8 cellular contexts compared by ENCODE assay signal in the genomic region with DNA sequence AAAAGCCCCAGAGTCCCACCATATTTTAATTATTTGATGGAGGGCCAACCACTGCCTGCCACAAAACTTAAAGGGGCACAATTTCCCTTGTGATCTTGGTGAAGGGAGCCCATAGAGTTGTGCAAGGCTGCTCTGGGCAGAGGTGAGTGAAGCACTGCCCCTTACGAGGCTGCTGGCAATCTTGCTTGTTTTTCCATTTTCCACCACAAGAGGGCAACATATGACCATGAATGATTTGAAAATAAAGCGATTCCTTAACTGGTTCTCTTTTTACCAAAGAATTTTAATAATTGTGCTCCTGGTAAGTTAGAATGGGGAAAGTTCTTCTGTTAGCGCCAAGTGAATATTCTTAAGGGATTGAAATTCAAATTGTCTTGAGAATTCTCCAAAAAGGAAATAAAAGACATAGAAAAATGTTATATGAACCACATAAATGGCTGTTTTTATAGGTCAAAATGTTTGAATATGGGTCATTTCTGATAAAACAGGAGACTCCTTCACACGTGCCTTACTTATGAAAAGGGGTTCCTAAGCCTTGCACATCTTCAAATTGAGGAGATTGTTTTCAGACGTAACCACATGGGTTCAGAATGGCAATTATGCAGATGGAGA. TPM values are rescaled to one million over a fixed set of nuclear protein-coding genes. Genes with fewer than 3 reads are reported as not detected.
DNase-seq lines count a peak whose midpoint lies in the region; ATAC-seq and TF ChIP-seq lines count a peak whose summit lies in the region.

No MANE protein-coding gene starts in this region.

- H3K36me3 ChIP-seq in NT2/D1 (ENCODE audit: insufficient read depth, insufficient read length, low read length) (peaks cover 5% of the 10 kb centered on the region), stomach (no peaks in the 10 kb centered on the region)
- no peaks in the 10 kb centered on the region for H3K36me3 ChIP-seq in naive thymus-derived CD4-positive, alpha-beta T cell (ENCODE audit: control insufficient read depth in 2 of 3, insufficient read depth in 3 of 3, low read length in 3 of 3)

- intact Hi-C loops in naive thymus-derived CD4-positive, alpha-beta T cell (cut with micrococcal nuclease): loop anchor here (1.0 to 10.0 kb wide), 8 partner anchors 35 to 630 kb away; a partner anchor contains a TSS
- intact Hi-C loops in stomach (cut with DNase I; ENCODE audit: low total_unique reads): loop anchor here (5.0 kb wide), 1 partner anchor 631 kb away; no protein-coding TSS in a partner anchor

- no peaks in the 10 kb centered on the region for H3K9me3 Mint-ChIP-seq in naive thymus-derived CD4-positive, alpha-beta T cell

- H3K4me3 ChIP-seq in AG04450 (ENCODE audit: low read depth, low read length) (no peak overlapping the region), NT2/D1 (ENCODE audit: insufficient read length, low read depth) (no peak overlapping the region), epithelial cell of esophagus (ENCODE audit: low read length) (no peak overlapping the region), stomach (no peak overlapping the region)
- no peak overlapping the region for H3K4me3 ChIP-seq in naive thymus-derived CD4-positive, alpha-beta T cell (ENCODE audit: low read length)

- peaks cover 4% of the 10 kb centered on the region for H3K4me1 ChIP-seq in NT2/D1 (ENCODE audit: insufficient read depth, insufficient read length)
- no peaks in the 10 kb centered on the region for H3K4me1 ChIP-seq in naive thymus-derived CD4-positive, alpha-beta T cell (ENCODE audit: control insufficient read depth in 2 of 2, insufficient read depth in 2 of 2, low read length in 2 of 2)
- H3K4me1 ChIP-seq in stomach: peaks cover 0 to 19% (median 14%) of the 10 kb centered on the region in 4 donors

- ATAC-seq in GM18511 (IDR thresholded peaks at IDR 0.05; ENCODE audit: unreplicated experiment): peak; percentile 65
- peak; percentile 88 for ATAC-seq in naive thymus-derived CD4-positive, alpha-beta T cell

- peaks cover 0 to 14% (median 5%) of the 10 kb centered on the region in 7 donors for H3K4me1 Mint-ChIP-seq in naive thymus-derived CD4-positive, alpha-beta T cell

- H3K27ac Mint-ChIP-seq in naive thymus-derived CD4-positive, alpha-beta T cell: no peak overlapping the region

- peaks cover 0 to 4% (median 0%) of the 10 kb centered on the region in 5 donors for H3K36me3 Mint-ChIP-seq in naive thymus-derived CD4-positive, alpha-beta T cell

- CTCF ChIA-PET in AG04450 (lab: Charles Lee): interaction anchor here (0.6 to 6.0 kb wide), 13 partner anchors 21 to 629 kb away, joined by 3 to 109 read pairs (median 4); no protein-coding TSS in a partner anchor
- CTCF ChIA-PET in naive thymus-derived CD4-positive, alpha-beta T cell (lab: Charles Lee): interaction anchor here (0.6 to 3.0 kb wide), 7 partner anchors 115 to 631 kb away, joined by 3 to 21 read pairs (median 10); no protein-coding TSS in a partner anchor

- no peak overlapping the region for H3K27ac ChIP-seq in AG04450 (ENCODE audit: low read depth, low read length)
- no peak overlapping the region for H3K27ac ChIP-seq in naive thymus-derived CD4-positive, alpha-beta T cell (ENCODE audit: low read depth, low read length)
- no peak overlapping the region for H3K27ac ChIP-seq in stomach

- no peaks in the 10 kb centered on the region for H3K9me3 ChIP-seq in AG04450 (ENCODE audit: control insufficient read depth, insufficient read depth, low read length)
- no peaks in the 10 kb centered on the region for H3K9me3 ChIP-seq in NT2/D1 (ENCODE audit: insufficient read depth, low read length)
- no peaks in the 10 kb centered on the region for H3K9me3 ChIP-seq in naive thymus-derived CD4-positive, alpha-beta T cell (ENCODE audit: control insufficient read depth in 2 of 3, low read length in 3 of 3)
- H3K9me3 ChIP-seq in stomach: no peaks in the 10 kb centered on the region

- H3K9ac ChIP-seq in NT2/D1 (ENCODE audit: insufficient read length, low read depth): no peak overlapping the region

- TF ChIP-seq CTCF in AG04450 (IDR thresholded peaks at IDR 0.05; ENCODE audit: low read depth, low read length) (peak; percentile 65), epithelial cell of esophagus (IDR thresholded peaks at IDR 0.05; ENCODE audit: insufficient read depth, low read depth, low read length, missing control alignments) (peak; percentile 56), stomach (IDR thresholded peaks at IDR 0.05) (peak in 6 of 7 experiments; percentile 11 to 87 (median 73))

- no peak overlapping the region for H3K4me3 Mint-ChIP-seq in naive thymus-derived CD4-positive, alpha-beta T cell

- TF ChIP-seq EP300 in stomach (IDR thresholded peaks at IDR 0.05): no peak

- TF ChIP-seq POLR2A in stomach (IDR thresholded peaks at IDR 0.05): no peak

- 19 to 29% (median 22%) methylated on average over 5 of the region's 5 CpGs for WGBS in stomach, 5 donors

- no peaks in the 10 kb centered on the region for H3K27me3 Mint-ChIP-seq in naive thymus-derived CD4-positive, alpha-beta T cell

- POLR2A ChIA-PET in AG04450 (lab: Yijun Ruan, JAX): no interaction called here
- POLR2A ChIA-PET in naive thymus-derived CD4-positive, alpha-beta T cell (lab: Charles Lee): no interaction called here

- H3K27me3 ChIP-seq in AG04450 (ENCODE audit: control insufficient read depth, insufficient read depth, low read length): no peaks in the 10 kb centered on the region
- H3K27me3 ChIP-seq in NT2/D1 (ENCODE audit: insufficient read depth, insufficient read length): no peaks in the 10 kb centered on the region
- no peaks in the 10 kb centered on the region for H3K27me3 ChIP-seq in naive thymus-derived CD4-positive, alpha-beta T cell (ENCODE audit: control insufficient read depth in 2 of 2, insufficient read depth in 2 of 2, low read length in 2 of 2)
- no peaks in the 10 kb centered on the region for H3K27me3 ChIP-seq in stomach

- DNase-seq in AG04450 (ENCODE audit: low read depth, low spot score) (peak; percentile 57), HK-2 (ENCODE audit: unreplicated experiment) (peak; percentile 63), NT2/D1 (ENCODE audit: low read depth, low spot score) (peak; percentile 85), epithelial cell of esophagus (ENCODE audit: low read depth) (peak; percentile 77), stomach (peak; percentile 65)
- DNase-seq in activated CD8-positive, alpha-beta memory T cell treated with anti-CD3 and anti-CD28 coated beads, Interleukin-2, amount 50 U/mL, for 4 hours: peak; percentile 48
- peak; percentile 7 to 81 (median 62) for DNase-seq in naive thymus-derived CD4-positive, alpha-beta T cell

RNA-seq across cellular contexts. Expression of a gene that starts 22.7 kb away (rescaled TPM):
- polyA plus RNA-seq in AG04450 (2011; rRNA removed): 25.0 and 32.5 TPM in 2 replicates
- polyA minus RNA-seq in AG04450 (2011; rRNA and poly(A)+ RNA removed): 30.6 and 31.5 TPM in 2 replicates
- total RNA-seq in naive thymus-derived CD4-positive, alpha-beta T cell: 10 to 100 TPM; 11.9 to 57.2 (median 16.1) TPM
- 10 to 100 TPM; 26.9 to 31.9 TPM for polyA plus RNA-seq in naive thymus-derived CD4-positive, alpha-beta T cell
- total RNA-seq in stomach: 10 to 100 TPM; 21.4 to 82.8 (median 34.9) TPM
- polyA plus RNA-seq in stomach: 10 to 100 TPM; 11.3 to 24.0 (median 22.2) TPM
